Comparison of ENCODE assay signal across 19 cellular contexts in the genomic region with DNA sequence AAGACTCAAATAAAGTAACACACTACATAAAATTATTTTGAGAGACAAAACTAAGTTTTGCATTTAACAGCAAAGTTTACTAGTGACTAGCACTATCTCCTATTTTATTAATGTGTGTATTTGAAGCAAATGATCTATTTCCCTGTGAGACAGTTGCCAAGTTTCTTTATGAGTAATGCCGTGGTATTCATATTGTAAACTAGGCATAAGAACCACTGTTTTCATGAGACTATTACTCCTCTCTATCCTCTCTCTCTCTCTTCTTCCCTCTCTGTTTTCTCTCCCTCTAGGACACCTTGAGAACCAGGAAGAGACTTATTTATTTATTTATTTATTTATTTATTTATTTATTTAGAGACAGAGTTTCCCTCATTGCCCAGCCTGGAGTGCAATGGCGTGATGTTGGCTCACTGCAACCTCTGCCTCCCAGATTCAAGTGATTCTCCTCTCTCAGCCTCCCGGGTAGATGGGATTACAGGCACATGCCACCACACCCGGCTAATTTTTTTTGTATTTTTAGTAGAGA.
DNase-seq lines count a peak whose midpoint lies in the region; ATAC-seq and TF ChIP-seq lines count a peak whose summit lies in the region.
"Had no signal": no experiment of that assay in that cellular context is flagged by ENCODE, and none has a peak within 500 bp of the region (broad histone marks: within the 10 kb centered on the region; RNA-seq: fewer than 3 reads in every experiment).

No MANE protein-coding gene starts in this region.

- POLR2A ChIA-PET in AG04450 (lab: Yijun Ruan, JAX) = no interaction called here

- CTCF ChIA-PET in AG04450 (lab: Charles Lee) = no interaction called here

- H3K4me3 ChIP-seq in AG04450 (ENCODE audit: low read depth, low read length) (no peak overlapping the region), fibroblast of villous mesenchyme (ENCODE audit: low read depth, low read length) (no peak overlapping the region)
- H3K4me3 ChIP-seq: body of pancreas, mucosa of descending colon, right lobe of liver had no signal

- H3K4me3 Mint-ChIP-seq in HFFc6 = no peak overlapping the region
- H3K4me3 Mint-ChIP-seq: activated CD4-positive, alpha-beta T cell treated with anti-CD3 and anti-CD28 coated beads, Interleukin-2, amount 10 ng/mL, durations not matched to agents 24 days and 14 days had no signal

- TF ChIP-seq CTCF in AG04450 (IDR thresholded peaks at IDR 0.05; ENCODE audit: low read depth, low read length) = no peak
- TF ChIP-seq CTCF in HFFc6 (IDR thresholded peaks at IDR 0.05) = no peak
- no peak for TF ChIP-seq CTCF in fibroblast of villous mesenchyme (IDR thresholded peaks at IDR 0.05; ENCODE audit: insufficient read depth, low read depth, low read length)

- H3K27me3 ChIP-seq in AG04450 (ENCODE audit: control insufficient read depth, insufficient read depth, low read length) = no peaks in the 10 kb centered on the region
- H3K27me3 ChIP-seq: body of pancreas, right lobe of liver had no signal

- H3K27ac ChIP-seq in AG04450 (ENCODE audit: low read depth, low read length) = no peak overlapping the region
- H3K27ac ChIP-seq: body of pancreas, right lobe of liver had no signal

- ATAC-seq in HG02588 (IDR thresholded peaks at IDR 0.05; ENCODE audit: unreplicated experiment) (no peak), HG03175 (IDR thresholded peaks at IDR 0.05; ENCODE audit: unreplicated experiment) (no peak)
- ATAC-seq: body of pancreas, mucosa of descending colon, right lobe of liver had no signal

- H3K27me3 Mint-ChIP-seq in HFFc6 (ENCODE audit: insufficient read depth) = no peaks in the 10 kb centered on the region
- H3K27me3 Mint-ChIP-seq: activated CD4-positive, alpha-beta T cell treated with anti-CD3 and anti-CD28 coated beads, Interleukin-2, amount 10 ng/mL, durations not matched to agents 24 days and 14 days had no signal

- DNase-seq in AG04450 (ENCODE audit: low read depth, low spot score) = peak; percentile 29
- peak; percentile 63 for DNase-seq in HFFc6
- DNase-seq in astrocyte of the hippocampus (ENCODE audit: low read depth, low spot score) = peak; percentile 16
- peak; percentile 59 for DNase-seq in fibroblast of villous mesenchyme (ENCODE audit: low read depth)
- DNase-seq in NCI-H1694 (lab: John Stamatoyannopoulos, UW) = no peak
- no peak for DNase-seq in HUDEP-2 (lab: John Stamatoyannopoulos, UW; ENCODE audit: unreplicated experiment in 76 of 76)
- DNase-seq: activated CD4-positive, alpha-beta T cell treated with anti-CD3 and anti-CD28 coated beads, Interleukin-2, amount 10 ng/mL, durations not matched to agents 24 days and 14 days; activated naive CD4-positive, alpha-beta T cell treated with Interleukin-2 at 50 U/mL for 16 hours; activated T-cell treated with anti-CD3 and anti-CD28 coated beads for 4 hours; body of pancreas; KG1; mucosa of descending colon; NCI-H1105; nucleus accumbens; right lobe of liver; substantia nigra; SW 1271 had no signal

- H3K4me1 Mint-ChIP-seq in HFFc6 (ENCODE audit: low read depth) = peaks cover 34% of the 10 kb centered on the region

- H3K36me3 Mint-ChIP-seq in HFFc6 (ENCODE audit: low read depth) = no peaks in the 10 kb centered on the region

- no peaks in the 10 kb centered on the region for H3K9me3 ChIP-seq in AG04450 (ENCODE audit: control insufficient read depth, insufficient read depth, low read length)
- H3K9me3 ChIP-seq: body of pancreas, mucosa of descending colon, right lobe of liver had no signal

- no peaks in the 10 kb centered on the region for H3K9me3 Mint-ChIP-seq in HFFc6
- H3K9me3 Mint-ChIP-seq: activated CD4-positive, alpha-beta T cell treated with anti-CD3 and anti-CD28 coated beads, Interleukin-2, amount 10 ng/mL, durations not matched to agents 24 days and 14 days had no signal

- H3K27ac Mint-ChIP-seq in HFFc6 = no peak overlapping the region
- H3K27ac Mint-ChIP-seq: activated CD4-positive, alpha-beta T cell treated with anti-CD3 and anti-CD28 coated beads, Interleukin-2, amount 10 ng/mL, durations not matched to agents 24 days and 14 days had no signal

Comparison
In these comparisons a context has a peak if more than half of its experiments do, and no peak if none do; other contexts are left out.
1. DNase-seq: peak in AG04450 (single experiment), HFFc6 (single experiment), astrocyte of the hippocampus (single experiment) and fibroblast of villous mesenchyme (single experiment); none in NCI-H1694 (single experiment) and HUDEP-2 (0 of 76).